Comparison of ENCODE assay signal across 1 cellular context in genomic region chr12:98439471-98440164, GRCh38.
TF ChIP-seq lines count a peak whose summit lies in the region.

No MANE protein-coding gene starts in this region.

TF ChIP-seq in HepG2, 621 proteins besides CTCF, POLR2A, EP300 and RAD21 (continued from another document):
- no peak for TF ChIP-seq PRDM4 (CRISPR knock-in tag; IDR thresholded peaks at IDR 0.05; ENCODE audit: borderline replicate concordance)
- TF ChIP-seq ZNF549 (CRISPR knock-in tag; IDR thresholded peaks at IDR 0.05), result no peak
- no peak for TF ChIP-seq KLF11 (CRISPR knock-in tag; IDR thresholded peaks at IDR 0.05)
- TF ChIP-seq HDAC6 (IDR thresholded peaks at IDR 0.05; ENCODE audit: low read depth, low read length), result no peak
- no peak for TF ChIP-seq ZNF512B (CRISPR knock-in tag; IDR thresholded peaks at IDR 0.05; ENCODE audit: borderline replicate concordance)
- TF ChIP-seq PCBP1 (IDR thresholded peaks at IDR 0.05; ENCODE audit: borderline replicate concordance, low read depth, low read length), result no peak
- no peak for TF ChIP-seq SIN3A (IDR thresholded peaks at IDR 0.05; ENCODE audit: borderline replicate concordance, low read depth, low read length)
- TF ChIP-seq ZNF12 (CRISPR knock-in tag; IDR thresholded peaks at IDR 0.05), result no peak
- no peak for TF ChIP-seq JDP2 (CRISPR knock-in tag; IDR thresholded peaks at IDR 0.05; ENCODE audit: borderline replicate concordance)
- TF ChIP-seq ZNF777 (CRISPR knock-in tag; IDR thresholded peaks at IDR 0.05), result no peak
- TF ChIP-seq PHB2 (IDR thresholded peaks at IDR 0.05; ENCODE audit: partially characterized antibody), result no peak
- TF ChIP-seq PCBP2 (optimal IDR thresholded peaks at IDR 0.05; ENCODE audit: low read depth, low read length, poor library complexity, severe bottlenecking), result no peak
- TF ChIP-seq FUBP1 (CRISPR knock-in tag; IDR thresholded peaks at IDR 0.05; ENCODE audit: borderline replicate concordance), result no peak
- TF ChIP-seq CBFB (CRISPR knock-in tag; IDR thresholded peaks at IDR 0.05), result no peak
